In the genomic region with DNA sequence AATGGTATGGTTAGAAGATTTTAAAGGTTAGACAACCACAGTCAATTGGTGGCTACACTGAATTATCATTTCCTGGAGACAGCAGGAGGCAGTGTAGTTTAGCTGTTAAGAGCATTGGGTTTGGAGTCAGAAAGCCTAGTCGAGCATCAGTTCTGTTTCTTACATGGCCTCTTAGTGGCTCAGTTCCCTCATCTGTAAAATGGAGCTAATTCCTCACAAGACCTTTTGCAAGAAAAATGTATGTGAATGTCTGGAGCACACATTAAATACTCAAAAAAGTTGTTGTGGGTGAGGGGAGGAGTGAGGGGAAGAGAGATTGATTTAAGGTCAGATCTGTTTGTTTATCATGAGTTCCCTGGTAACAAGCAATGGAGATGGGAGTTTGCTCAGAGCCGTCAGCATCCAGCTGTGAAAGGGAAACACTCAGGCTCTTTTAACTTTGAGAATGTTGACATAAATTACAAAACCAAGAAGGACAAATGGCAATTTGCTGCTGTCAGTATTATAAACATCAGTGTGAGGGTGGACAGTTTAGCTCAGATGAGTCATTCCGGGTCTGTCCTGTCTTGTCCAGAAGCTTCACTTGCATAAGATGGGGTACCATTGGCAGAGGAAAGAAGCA, we compare ENCODE assay signal across 9 cellular contexts.
A peak's percentile ranks its signal among the peaks of the same experiment; 100 is the strongest.
DNase-seq lines count a peak whose midpoint lies in the region; ATAC-seq and TF ChIP-seq lines count a peak whose summit lies in the region.
"Had no signal": no experiment of that assay in that cellular context is flagged by ENCODE, and none has a peak within 500 bp of the region (broad histone marks: within the 10 kb centered on the region; RNA-seq: fewer than 3 reads in every experiment).

No MANE protein-coding gene starts in this region.

- peaks cover 33% of the 10 kb centered on the region for H3K4me1 ChIP-seq in PC-9 (replicated peaks; ENCODE audit: insufficient read depth)
- peaks cover 3 to 42% (median 35%) of the 10 kb centered on the region in 5 donors for H3K4me1 ChIP-seq in subcutaneous abdominal adipose tissue (ENCODE audit: control insufficient read depth in 5 of 5, insufficient read depth in 5 of 5, low read length in 5 of 5)

- H4K20me1 ChIP-seq in PC-9 (ENCODE audit: insufficient read depth) = no peaks in the 10 kb centered on the region

- ATAC-seq in HG02885 (IDR thresholded peaks at IDR 0.05; ENCODE audit: poor library complexity, unreplicated experiment) (peak; percentile 53), HG02981 (IDR thresholded peaks at IDR 0.05; ENCODE audit: unreplicated experiment) (no peak)

- H3K4me2 ChIP-seq in PC-9 = peak overlapping the region; percentile 63; the same call in 1 of the 2 replicates

- H3K9ac ChIP-seq in subcutaneous abdominal adipose tissue (ENCODE audit: low read length in 5 of 5) = no peak overlapping the region

- DNase-seq in PC-9 = no peak
- peak; percentile 20 for DNase-seq in globus pallidus (ENCODE audit: low spot score)
- no peak for DNase-seq in middle frontal gyrus (ENCODE audit: extremely low spot score, low spot score)
- DNase-seq in T1000 (lab: John Stamatoyannopoulos, UW) = no peak
- DNase-seq in cerebellar nuclear complex (lab: John Stamatoyannopoulos, UW) = no peak
- DNase-seq: activated B cell treated with CpG ODN at 0.5 μM for 24 hours had no signal

- H3F3A ChIP-seq in PC-9 (ENCODE audit: insufficient read depth, low read depth) = peaks cover 20% of the 10 kb centered on the region

- POLR2A ChIA-PET in PC-9 (lab: Charles Lee; ENCODE audit: unreplicated experiment) = interaction anchor here (0.6 to 0.7 kb wide), 2 partner anchors 64 to 327 kb away, joined by 3 to 5 read pairs; no protein-coding TSS in a partner anchor

- intact Hi-C loops in PC-9 (cut with micrococcal nuclease; ENCODE audit: unreplicated experiment) = loop anchor here (2.0 kb wide), 2 partner anchors 69 to 425 kb away; no protein-coding TSS in a partner anchor

- H3K79me2 ChIP-seq in PC-9 (ENCODE audit: low read depth) = no peaks in the 10 kb centered on the region

- CTCF ChIA-PET in PC-9 (lab: Charles Lee) = no interaction called here

- no TSS peak for BruUV-seq in PC-9 (replicated peaks; lab: Mats Ljungman, UMichigan)

- H3K27ac ChIP-seq in PC-9 = peak overlapping the region; percentile 63; the same call in 1 of the 2 replicates
- peak overlapping the region; percentile 92 for H3K27ac ChIP-seq in subcutaneous abdominal adipose tissue (ENCODE audit: low read depth, low read length)

- no peaks in the 10 kb centered on the region for H3K36me3 ChIP-seq in PC-9 (ENCODE audit: low read depth)
- no peaks in the 10 kb centered on the region for H3K36me3 ChIP-seq in subcutaneous abdominal adipose tissue (ENCODE audit: control insufficient read depth in 5 of 5, insufficient read depth in 5 of 5, low read length in 5 of 5)

- H3K4me3 ChIP-seq in PC-9 = no peak overlapping the region
- no peak overlapping the region for H3K4me3 ChIP-seq in subcutaneous abdominal adipose tissue (ENCODE audit: low read depth in 1 of 5, low read length in 5 of 5)

- H3K27me3 ChIP-seq in PC-9 (ENCODE audit: insufficient read depth, low read depth) (no peaks in the 10 kb centered on the region), subcutaneous abdominal adipose tissue (ENCODE audit: control insufficient read depth in 5 of 5, insufficient read depth in 4 of 5, low read length in 5 of 5) (no peaks in the 10 kb centered on the region)

- H2AFZ ChIP-seq in PC-9 = no peak overlapping the region

- no peak for TF ChIP-seq CTCF in PC-9 (conservative IDR thresholded peaks at IDR 0.05)

- H3K9me2 ChIP-seq in PC-9 (ENCODE audit: insufficient read depth) = no peaks in the 10 kb centered on the region

- no peaks in the 10 kb centered on the region for H3K9me3 ChIP-seq in PC-9 (ENCODE audit: insufficient read depth, low read depth)
- no peaks in the 10 kb centered on the region for H3K9me3 ChIP-seq in subcutaneous abdominal adipose tissue (ENCODE audit: control insufficient read depth in 5 of 5, low read length in 5 of 5)
